ENCODE assay signal across 1 cellular context in the genomic region with DNA sequence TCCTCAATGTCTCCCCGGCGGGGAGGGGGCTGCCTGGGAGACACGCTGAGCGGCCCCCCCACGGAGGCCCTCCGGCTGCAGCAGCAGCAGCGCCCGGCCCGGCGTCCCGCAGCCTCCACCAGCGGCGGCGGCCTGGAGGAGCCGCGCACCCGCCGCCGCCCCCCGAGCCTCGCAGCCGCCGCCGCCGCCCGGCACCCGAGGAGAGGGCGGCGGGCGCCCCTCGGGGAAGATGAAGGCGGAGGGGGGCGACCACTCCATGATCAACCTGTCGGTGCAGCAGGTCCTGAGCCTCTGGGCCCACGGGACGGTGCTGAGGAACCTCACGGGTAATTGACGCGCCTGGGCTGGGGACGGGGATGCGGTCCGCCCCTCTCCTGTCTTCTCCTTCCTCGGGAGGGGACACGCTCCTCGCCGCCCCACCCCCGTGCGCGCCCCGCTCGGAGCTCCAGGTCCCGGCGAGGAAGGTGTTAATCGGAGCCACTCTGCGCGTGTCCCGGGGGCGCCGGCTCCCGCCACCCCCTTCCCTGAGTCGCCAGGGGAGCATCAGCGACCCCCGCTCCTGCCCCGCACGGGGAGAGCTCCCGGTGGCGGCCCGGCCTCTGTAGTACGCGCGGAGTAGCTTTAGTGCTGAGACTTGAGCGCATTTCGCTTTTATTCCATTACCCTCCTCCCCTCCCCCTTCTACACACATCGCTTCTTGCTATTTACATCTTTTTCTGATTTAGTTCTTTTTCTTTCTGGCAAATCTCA.
A peak's percentile ranks its signal among the peaks of the same experiment; 100 is the strongest.
TF ChIP-seq lines count a peak whose summit lies in the region.

No MANE protein-coding gene starts in this region.

TF ChIP-seq in K562, 482 proteins besides CTCF, POLR2A, EP300 and RAD21 (continued from another document):
- TF ChIP-seq NCOA2 (IDR thresholded peaks at IDR 0.05; ENCODE audit: partially characterized antibody in 2 of 2) (no peak), ADNP (tag; IDR thresholded peaks at IDR 0.05) (no peak), EZH2 (IDR thresholded peaks at IDR 0.05; ENCODE audit: borderline replicate concordance, low read depth, low read length) (no peak), CREBBP (IDR thresholded peaks at IDR 0.05; ENCODE audit: low read depth, low read length) (no peak), FUS (optimal IDR thresholded peaks at IDR 0.05; ENCODE audit: low read depth, low read length) (no peak), KDM4B (IDR thresholded peaks at IDR 0.05; ENCODE audit: borderline replicate concordance in 2 of 2, low read depth in 1 of 2) (no peak), ZNF76 (CRISPR knock-in tag; IDR thresholded peaks at IDR 0.05; ENCODE audit: borderline replicate concordance) (no peak), DDX20 (tag; IDR thresholded peaks at IDR 0.05; ENCODE audit: low read depth) (no peak), ZBTB7A (IDR thresholded peaks at IDR 0.05; ENCODE audit: borderline replicate concordance, control insufficient read depth, low read depth, low read length) (peak; percentile 4; the same call in 1 of the 2 replicates), MCM7 (IDR thresholded peaks at IDR 0.05) (no peak), MEF2D (tag; conservative IDR thresholded peaks at IDR 0.05; ENCODE audit: low read depth) (no peak), PURB (CRISPR knock-in tag; IDR thresholded peaks at IDR 0.05; ENCODE audit: low read depth) (no peak)
- TF ChIP-seq, protein P1, sequence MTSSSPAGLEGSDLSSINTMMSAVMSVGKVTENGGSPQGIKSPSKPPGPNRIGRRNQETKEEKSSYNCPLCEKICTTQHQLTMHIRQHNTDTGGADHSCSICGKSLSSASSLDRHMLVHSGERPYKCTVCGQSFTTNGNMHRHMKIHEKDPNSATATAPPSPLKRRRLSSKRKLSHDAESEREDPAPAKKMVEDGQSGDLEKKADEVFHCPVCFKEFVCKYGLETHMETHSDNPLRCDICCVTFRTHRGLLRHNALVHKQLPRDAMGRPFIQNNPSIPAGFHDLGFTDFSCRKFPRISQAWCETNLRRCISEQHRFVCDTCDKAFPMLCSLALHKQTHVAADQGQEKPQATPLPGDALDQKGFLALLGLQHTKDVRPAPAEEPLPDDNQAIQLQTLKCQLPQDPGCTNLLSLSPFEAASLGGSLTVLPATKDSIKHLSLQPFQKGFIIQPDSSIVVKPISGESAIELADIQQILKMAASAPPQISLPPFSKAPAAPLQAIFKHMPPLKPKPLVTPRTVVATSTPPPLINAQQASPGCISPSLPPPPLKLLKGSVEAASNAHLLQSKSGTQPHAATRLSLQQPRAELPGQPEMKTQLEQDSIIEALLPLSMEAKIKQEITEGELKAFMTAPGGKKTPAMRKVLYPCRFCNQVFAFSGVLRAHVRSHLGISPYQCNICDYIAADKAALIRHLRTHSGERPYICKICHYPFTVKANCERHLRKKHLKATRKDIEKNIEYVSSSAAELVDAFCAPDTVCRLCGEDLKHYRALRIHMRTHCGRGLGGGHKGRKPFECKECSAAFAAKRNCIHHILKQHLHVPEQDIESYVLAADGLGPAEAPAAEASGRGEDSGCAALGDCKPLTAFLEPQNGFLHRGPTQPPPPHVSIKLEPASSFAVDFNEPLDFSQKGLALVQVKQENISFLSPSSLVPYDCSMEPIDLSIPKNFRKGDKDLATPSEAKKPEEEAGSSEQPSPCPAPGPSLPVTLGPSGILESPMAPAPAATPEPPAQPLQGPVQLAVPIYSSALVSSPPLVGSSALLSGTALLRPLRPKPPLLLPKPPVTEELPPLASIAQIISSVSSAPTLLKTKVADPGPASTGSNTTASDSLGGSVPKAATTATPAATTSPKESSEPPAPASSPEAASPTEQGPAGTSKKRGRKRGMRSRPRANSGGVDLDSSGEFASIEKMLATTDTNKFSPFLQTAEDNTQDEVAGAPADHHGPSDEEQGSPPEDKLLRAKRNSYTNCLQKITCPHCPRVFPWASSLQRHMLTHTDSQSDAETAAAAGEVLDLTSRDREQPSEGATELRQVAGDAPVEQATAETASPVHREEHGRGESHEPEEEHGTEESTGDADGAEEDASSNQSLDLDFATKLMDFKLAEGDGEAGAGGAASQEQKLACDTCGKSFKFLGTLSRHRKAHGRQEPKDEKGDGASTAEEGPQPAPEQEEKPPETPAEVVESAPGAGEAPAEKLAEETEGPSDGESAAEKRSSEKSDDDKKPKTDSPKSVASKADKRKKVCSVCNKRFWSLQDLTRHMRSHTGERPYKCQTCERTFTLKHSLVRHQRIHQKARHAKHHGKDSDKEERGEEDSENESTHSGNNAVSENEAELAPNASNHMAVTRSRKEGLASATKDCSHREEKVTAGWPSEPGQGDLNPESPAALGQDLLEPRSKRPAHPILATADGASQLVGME (CRISPR knock-in tag; IDR thresholded peaks at IDR 0.05): 0 out of 2 replicates have a peak, but pooled peaks have one; percentile 43
